ENCODE assay signal across 26 cellular contexts in genomic region chr6:114144887-114145851, GRCh38.
DNase-seq lines count a peak whose midpoint lies in the region; ATAC-seq and TF ChIP-seq lines count a peak whose summit lies in the region.
"Had no signal": no experiment of that assay in that cellular context is flagged by ENCODE, and none has a peak within 500 bp of the region (broad histone marks: within the 10 kb centered on the region; RNA-seq: fewer than 3 reads in every experiment).

No MANE protein-coding gene starts in this region.

- no peaks in the 10 kb centered on the region for H3K27me3 Mint-ChIP-seq in Calu3 (ENCODE audit: unreplicated experiment)
- peaks cover 0 to 2% (median 0%) of the 10 kb centered on the region in 3 donors for H3K27me3 Mint-ChIP-seq in CD14-positive monocyte (ENCODE audit: low read depth in 3 of 3)

- ATAC-seq in HG02840 (IDR thresholded peaks at IDR 0.05; ENCODE audit: low FRiP score, unreplicated experiment), result no peak
- ATAC-seq in aorta (ENCODE audit: low FRiP score), result no peak
- no peak for ATAC-seq in HG03196 (IDR thresholded peaks at IDR 0.05; ENCODE audit: unreplicated experiment)
- ATAC-seq: Right ventricle myocardium inferior had no signal

- H3K4me1 Mint-ChIP-seq in Calu3 (ENCODE audit: low read depth, unreplicated experiment) (peaks cover 23% of the 10 kb centered on the region), CD14-positive monocyte (no peaks in the 10 kb centered on the region)
- H3K4me1 Mint-ChIP-seq: central memory CD8-positive, alpha-beta T cell; naive B cell had no signal

- H3K36me3 Mint-ChIP-seq in Calu3 (ENCODE audit: insufficient read depth, unreplicated experiment) (no peaks in the 10 kb centered on the region), CD14-positive monocyte (no peaks in the 10 kb centered on the region)
- H3K36me3 Mint-ChIP-seq: naive B cell had no signal

- no peak overlapping the region for H3K4me3 ChIP-seq in choroid plexus epithelial cell (ENCODE audit: low read depth, low read length)
- no peak overlapping the region for H3K4me3 ChIP-seq in aorta (ENCODE audit: low read length in 2 of 2)
- H3K4me3 ChIP-seq: adrenal gland, esophagus muscularis mucosa had no signal

- CTCF ChIA-PET in Calu3 (lab: Charles Lee), result interaction anchor here (0.9 to 1.8 kb wide), 2 partner anchors 16 to 25 kb away, joined by 3 to 6 read pairs; no protein-coding TSS in a partner anchor

- no peak overlapping the region for H3K27ac Mint-ChIP-seq in Calu3 (ENCODE audit: unreplicated experiment)
- no peak overlapping the region for H3K27ac Mint-ChIP-seq in CD14-positive monocyte
- H3K27ac Mint-ChIP-seq: naive B cell had no signal

- peak; percentile 10 for DNase-seq in Calu3
- DNase-seq in LHCN-M2 (ENCODE audit: low read depth), result peak; percentile 34
- DNase-seq in choroid plexus epithelial cell (ENCODE audit: low read depth), result peak; percentile 16
- peak; percentile 61 for DNase-seq in myocyte (ENCODE audit: low read depth)
- DNase-seq in CD14-positive monocyte (ENCODE audit: low spot score), result no peak
- DNase-seq in aorta, result no peak
- DNase-seq: ACHN; activated CD4-positive, alpha-beta T cell treated with anti-CD3 and anti-CD28 coated beads, Interleukin-2, amount 50 U/mL, for 1 hour; activated CD8-positive, alpha-beta memory T cell treated with anti-CD3 and anti-CD28 coated beads, Interleukin-2, amount 50 U/mL, for 4 hours; activated effector memory CD4-positive, alpha-beta T cell treated with anti-CD3 and anti-CD28 coated beads, Interleukin-2, amount 50 U/mL, for 16 hours; adrenal gland; C1 segment of cervical spinal cord; effector CD4-positive, alpha-beta T cell; naive B cell; NCI-H1092 treated with DMSO at 0.1 percent for 48 hours; NCI-H2081 treated with DMSO at 0.1 percent for 48 hours; NCI-H524; small intestine; stimulated activated CD4-positive, alpha-beta T cell treated with anti-CD3 and anti-CD28 coated beads, Interleukin-4, amount 100 ng/mL, for 24 hours; T-helper 1 cell had no signal

- H3K27me3 ChIP-seq in aorta (ENCODE audit: control insufficient read depth in 1 of 2, insufficient read depth in 2 of 2, low read length in 1 of 2), result peaks cover 0 to 1% of the 10 kb centered on the region in 2 donors
- H3K27me3 ChIP-seq: adrenal gland, esophagus muscularis mucosa had no signal

- H3K27ac ChIP-seq in aorta (ENCODE audit: low read depth in 1 of 2, low read length in 2 of 2), result no peak overlapping the region
- H3K27ac ChIP-seq: adrenal gland, esophagus muscularis mucosa, KMS-11 had no signal

- intact Hi-C loops in Calu3 (cut with micrococcal nuclease; ENCODE audit: unreplicated experiment), result no loop called here
- intact Hi-C loops in CD14-positive monocyte (cut with micrococcal nuclease), result no loop called here
- intact Hi-C loops in aorta (cut with DNase I), result no loop called here

- H3K4me1 ChIP-seq in aorta (ENCODE audit: control insufficient read depth in 1 of 2, insufficient read depth in 2 of 2, low read length in 2 of 2), result no peaks in the 10 kb centered on the region
- H3K4me1 ChIP-seq: adrenal gland, esophagus muscularis mucosa had no signal

- peaks cover 6% of the 10 kb centered on the region for H3K9me3 ChIP-seq in aorta (ENCODE audit: control insufficient read depth, low read length)
- H3K9me3 ChIP-seq: adrenal gland had no signal

- TF ChIP-seq CTCF in Calu3 (IDR thresholded peaks at IDR 0.05; ENCODE audit: unreplicated experiment) (no peak), choroid plexus epithelial cell (conservative IDR thresholded peaks at IDR 0.05; ENCODE audit: low read depth, low read length) (no peak), CD14-positive monocyte (IDR thresholded peaks at IDR 0.05) (no peak)

- H3K9me3 Mint-ChIP-seq in Calu3 (ENCODE audit: low read depth, unreplicated experiment) (peaks cover 3% of the 10 kb centered on the region), CD14-positive monocyte (peaks cover 0 to 14% (median 3%) of the 10 kb centered on the region in 7 donors)

- no TSS peak for BruUV-seq in Calu3 (replicated peaks; lab: Mats Ljungman, UMichigan)

- 40% methylated on average over 9 of the region's 9 CpGs for WGBS in aorta, 2 donors

- H3K4me3 Mint-ChIP-seq in Calu3 (ENCODE audit: low read depth, unreplicated experiment) (peak overlapping the region; percentile 1), CD14-positive monocyte (no peak overlapping the region)
- H3K4me3 Mint-ChIP-seq: central memory CD8-positive, alpha-beta T cell; naive B cell had no signal

- H3K36me3 ChIP-seq in aorta (ENCODE audit: control insufficient read depth in 1 of 2, insufficient read depth in 2 of 2, low read length in 1 of 2), result no peaks in the 10 kb centered on the region
- H3K36me3 ChIP-seq: adrenal gland, esophagus muscularis mucosa had no signal

Comparison
In these comparisons a context has a peak if more than half of its experiments do, and no peak if none do; other contexts are left out.
1. DNase-seq: peak in Calu3 (single experiment), LHCN-M2 (single experiment), choroid plexus epithelial cell (single experiment) and myocyte (single experiment); none in CD14-positive monocyte (single experiment) and aorta (0 of 2).